Comparison of ENCODE assay signal across 20 cellular contexts in the genomic region with DNA sequence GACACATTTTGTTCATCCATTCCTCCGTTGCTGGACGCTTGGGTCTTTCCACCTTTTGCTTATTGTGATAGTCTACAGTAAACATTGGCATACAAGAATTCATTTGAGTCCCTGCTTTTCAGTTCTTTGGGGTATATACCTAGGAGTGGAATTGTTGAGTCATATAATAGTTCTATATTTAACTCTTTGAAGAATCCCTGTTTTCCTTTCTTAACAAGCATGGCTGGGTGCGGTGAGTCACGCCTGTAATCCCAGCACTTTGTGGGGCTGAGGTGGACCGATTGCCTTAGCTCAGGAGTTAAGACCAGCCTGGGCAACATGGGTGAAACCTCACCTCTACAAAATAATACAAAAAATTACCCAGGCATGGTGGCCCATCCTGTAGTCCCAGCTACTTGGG.
DNase-seq lines count a peak whose midpoint lies in the region; ATAC-seq and TF ChIP-seq lines count a peak whose summit lies in the region.
"Had no signal": no experiment of that assay in that cellular context is flagged by ENCODE, and none has a peak within 500 bp of the region (broad histone marks: within the 10 kb centered on the region; RNA-seq: fewer than 3 reads in every experiment).

No MANE protein-coding gene starts in this region.

- no peak overlapping the region for H3K27ac ChIP-seq in foreskin keratinocyte
- H3K27ac ChIP-seq: neutrophil, transverse colon had no signal

- TF ChIP-seq CTCF in foreskin keratinocyte (conservative IDR thresholded peaks at IDR 0.05): no peak

- H3K27me3 ChIP-seq in foreskin keratinocyte: peaks cover 10% of the 10 kb centered on the region
- H3K27me3 ChIP-seq: BE2C, neutrophil had no signal

- DNase-seq in ACHN (peak; percentile 67), HS-5 (ENCODE audit: low read depth) (peak; percentile 44), amniotic stem cell (lab: John Stamatoyannopoulos, UW) (peak; percentile 84), foreskin keratinocyte (peak; percentile 9 to 58), posterior vena cava (ENCODE audit: low spot score) (no peak), islet precursor cell (no peak)
- DNase-seq in activated CD4-positive, alpha-beta T cell treated with anti-CD3 and anti-CD28 coated beads for 4 hours: no peak
- no peak for DNase-seq in activated CD4-positive, alpha-beta memory T cell treated with anti-CD3 and anti-CD28 coated beads, Interleukin-2, amount 10 ng/mL, durations not matched to agents 7 days and 5 days
- DNase-seq: activated CD8-positive, alpha-beta T cell treated with anti-CD3 and anti-CD28 coated beads for 36 hours; activated effector memory CD4-positive, alpha-beta T cell treated with anti-CD3 and anti-CD28 coated beads, Interleukin-2, amount 50 U/mL, for 16 hours; BE2C; DMS79 treated with DMSO at 0.1 percent for 48 hours; erythroblast; NCI-H1105; NCI-H510A; T-helper 2 cell; transverse colon had no signal

- no peaks in the 10 kb centered on the region for H3K9me3 Mint-ChIP-seq in activated CD4-positive, alpha-beta memory T cell treated with anti-CD3 and anti-CD28 coated beads, Interleukin-2, amount 10 ng/mL, durations not matched to agents 7 days and 5 days
- H3K9me3 Mint-ChIP-seq: activated CD8-positive, alpha-beta T cell treated with anti-CD3 and anti-CD28 coated beads for 36 hours; central memory CD8-positive, alpha-beta T cell had no signal

- in situ Hi-C loops in ACHN (cut with HindIII; ENCODE audit: low pct_ligation_motif_present, low pct_unique_long_range_greater_than_20kb, low sequenced_read_pairs): no loop called here

- POLR2A ChIA-PET in activated CD4-positive, alpha-beta memory T cell treated with anti-CD3 and anti-CD28 coated beads, Interleukin-2, amount 10 ng/mL, durations not matched to agents 7 days and 5 days (lab: Charles Lee): no interaction called here

- no peaks in the 10 kb centered on the region for H3K4me1 ChIP-seq in foreskin keratinocyte
- H3K4me1 ChIP-seq: BE2C, transverse colon had no signal

- CTCF ChIA-PET in activated CD4-positive, alpha-beta memory T cell treated with anti-CD3 and anti-CD28 coated beads, Interleukin-2, amount 10 ng/mL, durations not matched to agents 7 days and 5 days (lab: Charles Lee): no interaction called here

- no peak overlapping the region for H3K4me3 Mint-ChIP-seq in activated CD4-positive, alpha-beta memory T cell treated with anti-CD3 and anti-CD28 coated beads, Interleukin-2, amount 10 ng/mL, durations not matched to agents 7 days and 5 days
- H3K4me3 Mint-ChIP-seq: activated CD8-positive, alpha-beta T cell treated with anti-CD3 and anti-CD28 coated beads for 36 hours; central memory CD8-positive, alpha-beta T cell; GM23338 had no signal

- no peaks in the 10 kb centered on the region for H3K36me3 Mint-ChIP-seq in activated CD4-positive, alpha-beta memory T cell treated with anti-CD3 and anti-CD28 coated beads, Interleukin-2, amount 10 ng/mL, durations not matched to agents 7 days and 5 days (ENCODE audit: low read depth)

- ATAC-seq in foreskin keratinocyte: peak; percentile 64
- ATAC-seq: activated CD8-positive, alpha-beta T cell treated with anti-CD3 and anti-CD28 coated beads for 36 hours; GM23338 had no signal

- H3K27me3 Mint-ChIP-seq in activated CD4-positive, alpha-beta memory T cell treated with anti-CD3 and anti-CD28 coated beads, Interleukin-2, amount 10 ng/mL, durations not matched to agents 7 days and 5 days: peaks cover 13% of the 10 kb centered on the region
- H3K27me3 Mint-ChIP-seq: activated CD8-positive, alpha-beta T cell treated with anti-CD3 and anti-CD28 coated beads for 36 hours had no signal

- intact Hi-C loops in posterior vena cava (cut with DNase I): no loop called here

- H3K27ac Mint-ChIP-seq in activated CD4-positive, alpha-beta memory T cell treated with anti-CD3 and anti-CD28 coated beads, Interleukin-2, amount 10 ng/mL, durations not matched to agents 7 days and 5 days: no peak overlapping the region
- H3K27ac Mint-ChIP-seq: activated CD8-positive, alpha-beta T cell treated with anti-CD3 and anti-CD28 coated beads for 36 hours; GM23338 had no signal

- no peaks in the 10 kb centered on the region for H3K4me1 Mint-ChIP-seq in activated CD4-positive, alpha-beta memory T cell treated with anti-CD3 and anti-CD28 coated beads, Interleukin-2, amount 10 ng/mL, durations not matched to agents 7 days and 5 days

Comparison
In these comparisons a context has a peak if more than half of its experiments do, and no peak if none do; other contexts are left out.
1. DNase-seq: peak in ACHN (single experiment), HS-5 (single experiment), amniotic stem cell (single experiment) and foreskin keratinocyte (2 of 2); none in posterior vena cava (single experiment), activated CD4-positive, alpha-beta T cell treated with anti-CD3 and anti-CD28 coated beads for 4 hours (0 of 2), islet precursor cell (single experiment) and activated CD4-positive, alpha-beta memory T cell treated with anti-CD3 and anti-CD28 coated beads, Interleukin-2, amount 10 ng/mL, durations not matched to agents 7 days and 5 days (single experiment).